Comparison of ENCODE assay signal across 1 cellular context in genomic region chr5:1801061-1801953, GRCh38.
TF ChIP-seq lines count a peak whose summit lies in the region.

Gene NDUFS6 (plus strand): TSS chr5:1801407. CDS start chr5:1801418, 11 bp downstream.

TF ChIP-seq in GM12878, 131 proteins besides CTCF, POLR2A, EP300 and RAD21 (continued from another document and continues in another):
- TF ChIP-seq CBX5 (IDR thresholded peaks at IDR 0.05; ENCODE audit: low read depth): no peak
- TF ChIP-seq RAD51 (IDR thresholded peaks at IDR 0.05): no peak
- no peak for TF ChIP-seq IKZF2 (IDR thresholded peaks at IDR 0.05)
- no peak for TF ChIP-seq ZBTB33 (IDR thresholded peaks at IDR 0.05)
- no peak for TF ChIP-seq CEBPB (IDR thresholded peaks at IDR 0.05; ENCODE audit: borderline replicate concordance in 1 of 2, low read depth in 2 of 2, low read length in 2 of 2)
- no peak for TF ChIP-seq HDGF (IDR thresholded peaks at IDR 0.05)
- TF ChIP-seq, protein P1, sequence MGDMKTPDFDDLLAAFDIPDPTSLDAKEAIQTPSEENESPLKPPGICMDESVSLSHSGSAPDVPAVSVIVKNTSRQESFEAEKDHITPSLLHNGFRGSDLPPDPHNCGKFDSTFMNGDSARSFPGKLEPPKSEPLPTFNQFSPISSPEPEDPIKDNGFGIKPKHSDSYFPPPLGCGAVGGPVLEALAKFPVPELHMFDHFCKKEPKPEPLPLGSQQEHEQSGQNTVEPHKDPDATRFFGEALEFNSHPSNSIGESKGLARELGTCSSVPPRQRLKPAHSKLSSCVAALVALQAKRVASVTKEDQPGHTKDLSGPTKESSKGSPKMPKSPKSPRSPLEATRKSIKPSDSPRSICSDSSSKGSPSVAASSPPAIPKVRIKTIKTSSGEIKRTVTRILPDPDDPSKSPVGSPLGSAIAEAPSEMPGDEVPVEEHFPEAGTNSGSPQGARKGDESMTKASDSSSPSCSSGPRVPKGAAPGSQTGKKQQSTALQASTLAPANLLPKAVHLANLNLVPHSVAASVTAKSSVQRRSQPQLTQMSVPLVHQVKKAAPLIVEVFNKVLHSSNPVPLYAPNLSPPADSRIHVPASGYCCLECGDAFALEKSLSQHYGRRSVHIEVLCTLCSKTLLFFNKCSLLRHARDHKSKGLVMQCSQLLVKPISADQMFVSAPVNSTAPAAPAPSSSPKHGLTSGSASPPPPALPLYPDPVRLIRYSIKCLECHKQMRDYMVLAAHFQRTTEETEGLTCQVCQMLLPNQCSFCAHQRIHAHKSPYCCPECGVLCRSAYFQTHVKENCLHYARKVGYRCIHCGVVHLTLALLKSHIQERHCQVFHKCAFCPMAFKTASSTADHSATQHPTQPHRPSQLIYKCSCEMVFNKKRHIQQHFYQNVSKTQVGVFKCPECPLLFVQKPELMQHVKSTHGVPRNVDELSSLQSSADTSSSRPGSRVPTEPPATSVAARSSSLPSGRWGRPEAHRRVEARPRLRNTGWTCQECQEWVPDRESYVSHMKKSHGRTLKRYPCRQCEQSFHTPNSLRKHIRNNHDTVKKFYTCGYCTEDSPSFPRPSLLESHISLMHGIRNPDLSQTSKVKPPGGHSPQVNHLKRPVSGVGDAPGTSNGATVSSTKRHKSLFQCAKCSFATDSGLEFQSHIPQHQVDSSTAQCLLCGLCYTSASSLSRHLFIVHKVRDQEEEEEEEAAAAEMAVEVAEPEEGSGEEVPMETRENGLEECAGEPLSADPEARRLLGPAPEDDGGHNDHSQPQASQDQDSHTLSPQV (IDR thresholded peaks at IDR 0.05): no peak
- 0 out of 2 replicates have a peak, but pooled peaks have one; percentile 52 for TF ChIP-seq TCF3 (IDR thresholded peaks at IDR 0.05; ENCODE audit: borderline replicate concordance, insufficient read depth, low read depth, low read length)
- TF ChIP-seq ZNF622 (IDR thresholded peaks at IDR 0.05): no peak
- TF ChIP-seq NR2F1 (conservative IDR thresholded peaks at IDR 0.05): peak; percentile 100
- no peak for TF ChIP-seq SREBF2 (IDR thresholded peaks at IDR 0.05; ENCODE audit: low read length)
- no peak for TF ChIP-seq RBBP5 (conservative IDR thresholded peaks at IDR 0.05)
- TF ChIP-seq MYC (IDR thresholded peaks at IDR 0.05; ENCODE audit: insufficient read depth, insufficient read length, insufficient replicate concordance, low read length, severe bottlenecking): peak; percentile 75
- TF ChIP-seq BCL11A (IDR thresholded peaks at IDR 0.05; ENCODE audit: low read depth, low read length): no peak
- peak; percentile 88 for TF ChIP-seq NKRF (conservative IDR thresholded peaks at IDR 0.05)
- peak; percentile 86 for TF ChIP-seq NR2C2 (IDR thresholded peaks at IDR 0.05; ENCODE audit: borderline replicate concordance, control insufficient read depth, insufficient read length, low read depth)
- TF ChIP-seq SRF (IDR thresholded peaks at IDR 0.05; ENCODE audit: low read depth in 2 of 2, low read length in 2 of 2): no peak
- TF ChIP-seq IKZF1 (conservative IDR thresholded peaks at IDR 0.05): peak; percentile 83
- no peak for TF ChIP-seq RUNX3 (IDR thresholded peaks at IDR 0.05; ENCODE audit: low read length)
- no peak for TF ChIP-seq CHD4 (IDR thresholded peaks at IDR 0.05)
- no peak for TF ChIP-seq SUZ12 (IDR thresholded peaks at IDR 0.05; ENCODE audit: unreplicated experiment)
- no peak for TF ChIP-seq KDM1A (IDR thresholded peaks at IDR 0.05; ENCODE audit: borderline replicate concordance)
- no peak; the same call in 1 of the 2 replicates for TF ChIP-seq CBFB (IDR thresholded peaks at IDR 0.05; ENCODE audit: low read depth)
- no peak for TF ChIP-seq RELA (IDR thresholded peaks at IDR 0.05; ENCODE audit: borderline replicate concordance, partially characterized antibody)
- TF ChIP-seq WRNIP1 (IDR thresholded peaks at IDR 0.05; ENCODE audit: borderline replicate concordance, low read depth, low read length): no peak
- no peak for TF ChIP-seq SP1 (IDR thresholded peaks at IDR 0.05; ENCODE audit: low read depth, low read length)
- TF ChIP-seq, protein P2, sequence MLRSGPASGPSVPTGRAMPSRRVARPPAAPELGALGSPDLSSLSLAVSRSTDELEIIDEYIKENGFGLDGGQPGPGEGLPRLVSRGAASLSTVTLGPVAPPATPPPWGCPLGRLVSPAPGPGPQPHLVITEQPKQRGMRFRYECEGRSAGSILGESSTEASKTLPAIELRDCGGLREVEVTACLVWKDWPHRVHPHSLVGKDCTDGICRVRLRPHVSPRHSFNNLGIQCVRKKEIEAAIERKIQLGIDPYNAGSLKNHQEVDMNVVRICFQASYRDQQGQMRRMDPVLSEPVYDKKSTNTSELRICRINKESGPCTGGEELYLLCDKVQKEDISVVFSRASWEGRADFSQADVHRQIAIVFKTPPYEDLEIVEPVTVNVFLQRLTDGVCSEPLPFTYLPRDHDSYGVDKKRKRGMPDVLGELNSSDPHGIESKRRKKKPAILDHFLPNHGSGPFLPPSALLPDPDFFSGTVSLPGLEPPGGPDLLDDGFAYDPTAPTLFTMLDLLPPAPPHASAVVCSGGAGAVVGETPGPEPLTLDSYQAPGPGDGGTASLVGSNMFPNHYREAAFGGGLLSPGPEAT (IDR thresholded peaks at IDR 0.05; ENCODE audit: low read depth): peak; percentile 84
- 0 out of 2 replicates have a peak, but pooled peaks have one; percentile 26 for TF ChIP-seq NBN (IDR thresholded peaks at IDR 0.05)
- peak in 1 of 2 experiments; percentile 9; a peak in 1 of 4 replicates for TF ChIP-seq BHLHE40 (IDR thresholded peaks at IDR 0.05; ENCODE audit: borderline replicate concordance in 1 of 2, low read depth in 2 of 2, low read length in 1 of 2)
- TF ChIP-seq, protein P3, sequence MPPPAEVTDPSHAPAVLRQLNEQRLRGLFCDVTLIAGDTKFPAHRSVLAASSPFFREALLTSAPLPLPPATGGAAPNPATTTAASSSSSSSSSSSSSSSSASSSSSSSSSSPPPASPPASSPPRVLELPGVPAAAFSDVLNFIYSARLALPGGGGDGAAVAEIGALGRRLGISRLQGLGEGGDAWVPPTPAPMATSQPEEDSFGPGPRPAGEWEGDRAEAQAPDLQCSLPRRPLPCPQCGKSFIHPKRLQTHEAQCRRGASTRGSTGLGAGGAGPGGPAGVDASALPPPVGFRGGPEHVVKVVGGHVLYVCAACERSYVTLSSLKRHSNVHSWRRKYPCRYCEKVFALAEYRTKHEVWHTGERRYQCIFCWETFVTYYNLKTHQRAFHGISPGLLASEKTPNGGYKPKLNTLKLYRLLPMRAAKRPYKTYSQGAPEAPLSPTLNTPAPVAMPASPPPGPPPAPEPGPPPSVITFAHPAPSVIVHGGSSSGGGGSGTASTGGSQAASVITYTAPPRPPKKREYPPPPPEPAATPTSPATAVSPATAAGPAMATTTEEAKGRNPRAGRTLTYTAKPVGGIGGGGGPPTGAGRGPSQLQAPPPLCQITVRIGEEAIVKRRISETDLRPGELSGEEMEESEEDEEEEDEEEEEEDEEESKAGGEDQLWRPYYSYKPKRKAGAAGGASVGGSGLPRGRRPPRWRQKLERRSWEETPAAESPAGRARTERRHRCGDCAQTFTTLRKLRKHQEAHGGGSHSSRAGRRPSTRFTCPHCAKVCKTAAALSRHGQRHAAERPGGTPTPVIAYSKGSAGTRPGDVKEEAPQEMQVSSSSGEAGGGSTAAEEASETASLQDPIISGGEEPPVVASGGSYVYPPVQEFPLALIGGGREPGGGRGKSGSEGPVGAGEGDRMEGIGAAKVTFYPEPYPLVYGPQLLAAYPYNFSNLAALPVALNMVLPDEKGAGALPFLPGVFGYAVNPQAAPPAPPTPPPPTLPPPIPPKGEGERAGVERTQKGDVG (CRISPR knock-in tag; IDR thresholded peaks at IDR 0.05): no peak
- no peak for TF ChIP-seq FOXM1 (IDR thresholded peaks at IDR 0.05; ENCODE audit: low read depth, low read length)
- TF ChIP-seq JUNB (IDR thresholded peaks at IDR 0.05): no peak
- TF ChIP-seq, protein P4, sequence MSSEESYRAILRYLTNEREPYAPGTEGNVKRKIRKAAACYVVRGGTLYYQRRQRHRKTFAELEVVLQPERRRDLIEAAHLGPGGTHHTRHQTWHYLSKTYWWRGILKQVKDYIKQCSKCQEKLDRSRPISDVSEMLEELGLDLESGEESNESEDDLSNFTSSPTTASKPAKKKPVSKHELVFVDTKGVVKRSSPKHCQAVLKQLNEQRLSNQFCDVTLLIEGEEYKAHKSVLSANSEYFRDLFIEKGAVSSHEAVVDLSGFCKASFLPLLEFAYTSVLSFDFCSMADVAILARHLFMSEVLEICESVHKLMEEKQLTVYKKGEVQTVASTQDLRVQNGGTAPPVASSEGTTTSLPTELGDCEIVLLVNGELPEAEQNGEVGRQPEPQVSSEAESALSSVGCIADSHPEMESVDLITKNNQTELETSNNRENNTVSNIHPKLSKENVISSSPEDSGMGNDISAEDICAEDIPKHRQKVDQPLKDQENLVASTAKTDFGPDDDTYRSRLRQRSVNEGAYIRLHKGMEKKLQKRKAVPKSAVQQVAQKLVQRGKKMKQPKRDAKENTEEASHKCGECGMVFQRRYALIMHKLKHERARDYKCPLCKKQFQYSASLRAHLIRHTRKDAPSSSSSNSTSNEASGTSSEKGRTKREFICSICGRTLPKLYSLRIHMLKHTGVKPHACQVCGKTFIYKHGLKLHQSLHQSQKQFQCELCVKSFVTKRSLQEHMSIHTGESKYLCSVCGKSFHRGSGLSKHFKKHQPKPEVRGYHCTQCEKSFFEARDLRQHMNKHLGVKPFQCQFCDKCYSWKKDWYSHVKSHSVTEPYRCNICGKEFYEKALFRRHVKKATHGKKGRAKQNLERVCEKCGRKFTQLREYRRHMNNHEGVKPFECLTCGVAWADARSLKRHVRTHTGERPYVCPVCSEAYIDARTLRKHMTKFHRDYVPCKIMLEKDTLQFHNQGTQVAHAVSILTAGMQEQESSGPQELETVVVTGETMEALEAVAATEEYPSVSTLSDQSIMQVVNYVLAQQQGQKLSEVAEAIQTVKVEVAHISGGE (CRISPR knock-in tag; IDR thresholded peaks at IDR 0.05): no peak
- no peak for TF ChIP-seq RB1 (IDR thresholded peaks at IDR 0.05; ENCODE audit: borderline replicate concordance)
- TF ChIP-seq E2F8 (IDR thresholded peaks at IDR 0.05; ENCODE audit: low read depth, partially characterized antibody): no peak
- TF ChIP-seq NFXL1 (IDR thresholded peaks at IDR 0.05; ENCODE audit: borderline replicate concordance): no peak
- peak; percentile 31 for TF ChIP-seq HDAC6 (IDR thresholded peaks at IDR 0.05; ENCODE audit: unreplicated experiment)
- TF ChIP-seq POLR2AphosphoS2 (IDR thresholded peaks at IDR 0.05; ENCODE audit: low read depth, low read length): no peak
- TF ChIP-seq HDAC2 (IDR thresholded peaks at IDR 0.05): no peak
- no peak for TF ChIP-seq NFYA (IDR thresholded peaks at IDR 0.05; ENCODE audit: borderline replicate concordance, low read depth, low read length)
- no peak for TF ChIP-seq RFX5 (IDR thresholded peaks at IDR 0.05; ENCODE audit: low read depth, low read length)
- no peak for TF ChIP-seq HSF1 (IDR thresholded peaks at IDR 0.05; ENCODE audit: low read depth, low read length)
- TF ChIP-seq MEF2A (IDR thresholded peaks at IDR 0.05; ENCODE audit: insufficient read depth, low read depth, low read length): no peak
